7 cellular contexts compared by ENCODE assay signal in the genomic region with DNA sequence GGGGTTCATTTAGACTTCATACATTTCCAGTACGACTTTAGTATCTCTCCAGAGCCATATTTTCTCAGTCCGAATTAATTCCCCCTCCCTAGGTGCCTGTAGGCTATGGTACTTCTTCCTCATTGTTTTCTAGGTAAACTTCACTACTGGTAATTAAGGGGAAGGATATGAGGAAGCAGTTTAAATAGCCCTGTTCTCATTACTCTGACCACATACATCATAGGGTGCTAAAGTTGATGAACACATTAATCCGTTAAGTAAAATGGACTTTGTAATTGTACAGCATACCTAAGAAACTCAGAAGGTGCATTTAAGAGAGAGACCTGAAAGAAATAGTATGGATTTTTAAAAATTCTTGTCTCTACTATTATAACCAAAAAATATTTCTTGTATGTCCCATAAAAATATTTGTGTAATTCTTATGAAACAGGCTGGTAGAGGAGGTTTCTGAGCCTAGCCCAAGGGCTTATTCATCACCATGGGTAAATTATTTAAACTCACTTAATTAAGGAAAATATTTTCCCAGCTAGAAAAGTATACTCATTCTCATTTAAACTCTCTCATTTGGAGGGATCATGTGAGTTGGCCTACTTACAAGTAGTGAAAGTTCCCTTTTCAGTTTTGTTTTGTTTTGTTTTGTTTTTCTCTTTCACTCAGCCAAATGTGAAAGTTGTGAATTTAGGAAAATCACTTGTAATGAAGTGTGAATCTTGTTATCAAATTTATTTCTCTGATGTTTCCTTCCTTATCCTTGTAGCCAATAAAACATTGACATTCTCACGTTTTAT. TPM values are rescaled to one million over a fixed set of nuclear protein-coding genes. Genes with fewer than 3 reads are reported as not detected.
DNase-seq lines count a peak whose midpoint lies in the region; ATAC-seq and TF ChIP-seq lines count a peak whose summit lies in the region.

No MANE protein-coding gene starts in this region.

- no peak overlapping the region for H3K14ac ChIP-seq in neuronal stem cell (ENCODE audit: low read length)

- H3K4me2 ChIP-seq in osteoblast (ENCODE audit: insufficient read depth, low read length), result peak overlapping the region; percentile 91
- no peak overlapping the region for H3K4me2 ChIP-seq in neuronal stem cell (ENCODE audit: insufficient read depth, low read length, poor library complexity, severe bottlenecking)

- no peak overlapping the region for H2AFZ ChIP-seq in osteoblast (ENCODE audit: low read length)
- no peak overlapping the region for H2AFZ ChIP-seq in neuronal stem cell (ENCODE audit: low read length)

- no peak overlapping the region for H4K91ac ChIP-seq in neuronal stem cell (ENCODE audit: low read depth, low read length, poor library complexity)

- TF ChIP-seq CTCF in GM13976 (IDR thresholded peaks at IDR 0.05; ENCODE audit: borderline replicate concordance, control extremely low read depth, extremely low read depth, insufficient read depth, missing control alignments), result no peak
- no peak for TF ChIP-seq CTCF in osteoblast (IDR thresholded peaks at IDR 0.05; ENCODE audit: extremely low read depth, low read depth, low read length)
- TF ChIP-seq CTCF in tibial artery (IDR thresholded peaks at IDR 0.05), result no peak

- H2BK15ac ChIP-seq in neuronal stem cell (ENCODE audit: low read length), result no peak overlapping the region

- no peak overlapping the region for H3K23ac ChIP-seq in neuronal stem cell (ENCODE audit: low read depth, low read length, poor library complexity)

- H3K9me3 ChIP-seq in ectodermal cell (ENCODE audit: control insufficient read depth, low read length) (no peaks in the 10 kb centered on the region), osteoblast (ENCODE audit: low read depth, low read length) (no peaks in the 10 kb centered on the region), neuronal stem cell (replicated peaks in 1 of 2; ENCODE audit: control insufficient read depth in 2 of 2, insufficient read depth in 1 of 2, low read depth in 1 of 2, low read length in 2 of 2) (no peaks in the 10 kb centered on the region), tibial artery (no peaks in the 10 kb centered on the region)

- no peak overlapping the region for H3K18ac ChIP-seq in neuronal stem cell (ENCODE audit: low read length)

- peaks cover 16% of the 10 kb centered on the region for H3K79me2 ChIP-seq in osteoblast (ENCODE audit: insufficient read depth, low read length)

- intact Hi-C loops in tibial artery (cut with DNase I; ENCODE audit: low total_unique reads), result no loop called here

- no peak overlapping the region for H4K8ac ChIP-seq in neuronal stem cell (ENCODE audit: low read depth, low read length)

- H2AK5ac ChIP-seq in neuronal stem cell (ENCODE audit: low read depth, low read length), result no peak overlapping the region

- H3K27ac ChIP-seq in ectodermal cell (ENCODE audit: insufficient read depth, low read depth, low read length, poor library complexity, severe bottlenecking), result no peak overlapping the region
- no peak overlapping the region for H3K27ac ChIP-seq in osteoblast (ENCODE audit: low read depth, low read length)
- H3K27ac ChIP-seq in neuronal stem cell (replicated peaks; ENCODE audit: low read length), result no peak overlapping the region
- no peak overlapping the region for H3K27ac ChIP-seq in tibial artery

- H2BK12ac ChIP-seq in neuronal stem cell (ENCODE audit: low read length), result no peak overlapping the region

- H3K79me1 ChIP-seq in neuronal stem cell (ENCODE audit: low read depth, low read length), result peaks cover 9% of the 10 kb centered on the region

- DNase-seq in GM13976 (ENCODE audit: low spot score) (peak; percentile 43), NCI-H774 (lab: John Stamatoyannopoulos, UW) (peak; percentile 10), osteoblast (ENCODE audit: insufficient read length, low spot score, missing footprints) (no peak), neuronal stem cell (ENCODE audit: low spot score) (no peak), tibial artery (no peak)

- H3K4me1 ChIP-seq in ectodermal cell (ENCODE audit: control insufficient read depth, insufficient read depth, low read length) (peaks cover 6% of the 10 kb centered on the region), osteoblast (ENCODE audit: insufficient read depth, low read length) (peaks cover 11% of the 10 kb centered on the region), neuronal stem cell (ENCODE audit: control insufficient read depth in 2 of 2, insufficient read depth in 1 of 2, low read depth in 1 of 2, low read length in 2 of 2) (peaks cover 0 to 4% of the 10 kb centered on the region in 2 donors), tibial artery (peaks cover 0 to 14% (median 10%) of the 10 kb centered on the region in 4 donors)

- no peak overlapping the region for H2BK120ac ChIP-seq in neuronal stem cell (ENCODE audit: low read depth, low read length)

- no peak overlapping the region for H2BK5ac ChIP-seq in neuronal stem cell (ENCODE audit: low read length)

- ATAC-seq in HG03354 (IDR thresholded peaks at IDR 0.05; ENCODE audit: poor library complexity, severe bottlenecking, unreplicated experiment), result no peak

- H3K36me3 ChIP-seq in ectodermal cell (ENCODE audit: control insufficient read depth, insufficient read depth, low read length), result no peaks in the 10 kb centered on the region
- peaks cover 3% of the 10 kb centered on the region for H3K36me3 ChIP-seq in osteoblast (ENCODE audit: insufficient read depth, low read length)
- peaks cover 0 to 28% of the 10 kb centered on the region in 2 donors for H3K36me3 ChIP-seq in neuronal stem cell (replicated peaks in 1 of 2; ENCODE audit: control insufficient read depth in 2 of 2, insufficient read depth in 2 of 2, low read length in 2 of 2)
- peaks cover 0 to 9% (median 0%) of the 10 kb centered on the region in 3 donors for H3K36me3 ChIP-seq in tibial artery

- 33 to 72% methylated on average over 1 to 3 of the region's 4 CpGs for WGBS in ectodermal cell, 2 experiments
- no CpG with 5 or more reads among the region's 4 CpGs for WGBS in neuronal stem cell (ENCODE audit: extremely low coverage in 2 of 2, insufficient read length in 2 of 2, insufficient replicate concordance in 1 of 2), 2 donors

- peaks cover 2% of the 10 kb centered on the region for H4K20me1 ChIP-seq in osteoblast (ENCODE audit: insufficient read depth, low read length)

- in situ Hi-C loops in GM13976 (cut with MboI; ENCODE audit: low sequenced_read_pairs, unreplicated experiment), result no loop called here

- H3K27me3 ChIP-seq in ectodermal cell (ENCODE audit: control insufficient read depth, insufficient read depth, low read length, poor library complexity, severe bottlenecking) (no peaks in the 10 kb centered on the region), osteoblast (ENCODE audit: insufficient read depth, low read length) (no peaks in the 10 kb centered on the region), neuronal stem cell (ENCODE audit: control insufficient read depth in 3 of 3, insufficient read depth in 3 of 3, low read depth in 1 of 3, low read length in 3 of 3) (no peaks in the 10 kb centered on the region), tibial artery (no peaks in the 10 kb centered on the region)

- H3K4me3 ChIP-seq in ectodermal cell (ENCODE audit: insufficient read depth, low read depth, low read length) (peak overlapping the region; percentile 99), osteoblast (ENCODE audit: insufficient read depth, low read length) (no peak overlapping the region), neuronal stem cell (ENCODE audit: low read length in 2 of 2) (no peak overlapping the region), tibial artery (peak overlapping the region in 1 of 2 donors; percentile 90)

- no peak overlapping the region for H3K9ac ChIP-seq in neuronal stem cell (ENCODE audit: low read depth, low read length, poor library complexity)

- no peak overlapping the region for H3K4ac ChIP-seq in neuronal stem cell (ENCODE audit: low read length)

RNA-seq across cellular contexts. Expression of a gene that starts 2.0 kb away (rescaled TPM):
- polyA plus RNA-seq in ectodermal cell (2013, experiment 1 of 4), result 36.5 TPM
- polyA plus RNA-seq in ectodermal cell (2013, experiment 2 of 4), result 43.2 TPM
- polyA plus RNA-seq in ectodermal cell (2013, experiment 3 of 4), result 33.3 TPM
- polyA plus RNA-seq in ectodermal cell (2013, experiment 4 of 4), result 35.1 TPM
- 18.9 and 22.4 TPM in 2 replicates for total RNA-seq in osteoblast
- 18.4 TPM for polyA plus RNA-seq in neuronal stem cell (2013, experiment 1 of 2)
- polyA plus RNA-seq in neuronal stem cell (2013, experiment 2 of 2), result 18.7 TPM

Comparison
In these comparisons a context has a peak if more than half of its experiments do, and no peak if none do; other contexts are left out.
1. DNase-seq: peak in GM13976 (single experiment) and NCI-H774 (single experiment); none in osteoblast (single experiment), neuronal stem cell (single experiment) and tibial artery (0 of 2).